Comparison of ENCODE assay signal across 8 cellular contexts in the genomic region with DNA sequence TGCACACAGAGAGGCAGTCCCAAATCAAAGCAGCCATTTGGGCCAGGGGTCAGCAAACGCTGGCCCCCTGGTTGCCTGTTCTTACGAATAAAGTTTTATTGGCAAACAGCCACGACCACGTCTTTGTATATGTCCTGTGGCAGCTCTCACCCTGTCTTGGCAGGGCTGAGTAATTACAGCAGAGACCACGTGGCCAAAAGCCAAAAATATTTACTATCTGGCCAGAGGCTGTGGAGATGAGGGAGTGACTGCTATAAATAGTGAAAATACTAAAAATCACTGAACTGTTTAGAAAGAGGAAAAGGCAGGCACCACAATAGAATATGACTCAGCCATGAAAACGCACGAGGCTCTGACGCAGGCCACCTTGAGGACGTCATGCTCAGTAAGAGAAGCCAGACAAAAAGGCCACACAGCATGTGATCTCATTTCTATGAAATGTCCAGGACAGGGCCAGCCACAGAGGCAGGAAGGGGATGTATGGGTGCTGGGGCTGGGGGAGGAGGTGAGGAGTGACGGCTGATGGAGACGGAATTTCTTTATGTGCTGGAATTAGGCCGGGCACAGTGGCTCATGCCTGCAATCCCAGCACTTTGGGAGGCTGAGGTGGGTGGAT. TPM values are rescaled to one million over a fixed set of nuclear protein-coding genes. Genes with fewer than 3 reads are reported as not detected.
DNase-seq lines count a peak whose midpoint lies in the region.

No MANE protein-coding gene starts in this region.

- no peak overlapping the region for H3K9ac ChIP-seq in mesendoderm (ENCODE audit: low read length)

- no peak overlapping the region for H3K18ac ChIP-seq in mesendoderm (ENCODE audit: low read length)

- DNase-seq in G401 (ENCODE audit: low spot score) (peak; percentile 52), RPMI8226 (peak; percentile 63), fibroblast of the conjunctiva (ENCODE audit: low read depth) (peak; percentile 97), pulmonary artery endothelial cell (ENCODE audit: low read depth, low spot score) (peak; percentile 98), SK-N-DZ (ENCODE audit: low spot score) (no peak), HT-29 (ENCODE audit: low spot score) (no peak), mesendoderm (no peak)
- DNase-seq in activated T-cell treated with anti-CD3 and anti-CD28 coated beads, Interleukin-2, amount 50 U/mL, for 1 hour: no peak

- no peaks in the 10 kb centered on the region for H3K79me2 ChIP-seq in mesendoderm (ENCODE audit: control insufficient read depth, insufficient read depth, low read length)

- H3K79me1 ChIP-seq in mesendoderm (ENCODE audit: low read length): no peaks in the 10 kb centered on the region

- H2AK5ac ChIP-seq in mesendoderm (ENCODE audit: low read length): no peak overlapping the region

- H4K8ac ChIP-seq in mesendoderm (ENCODE audit: low read depth, low read length): no peak overlapping the region

- H4K5ac ChIP-seq in mesendoderm (ENCODE audit: low read length): no peak overlapping the region

- no peaks in the 10 kb centered on the region for H3K4me1 ChIP-seq in mesendoderm (ENCODE audit: control insufficient read depth, low read depth, low read length)

- no peak overlapping the region for H2BK5ac ChIP-seq in mesendoderm (ENCODE audit: low read length)

- WGBS in mesendoderm (ENCODE audit: extremely low coverage, insufficient coverage, low lambda C conversion rate): no CpG with 5 or more reads among the region's 12 CpGs

- no peak overlapping the region for H2BK15ac ChIP-seq in mesendoderm (replicated peaks; ENCODE audit: low read depth)

- no peak overlapping the region for H3K4me3 ChIP-seq in mesendoderm (ENCODE audit: low read length)

- H3K4me2 ChIP-seq in mesendoderm (ENCODE audit: low read length): no peak overlapping the region

- no peak overlapping the region for H3K27ac ChIP-seq in mesendoderm (ENCODE audit: low read depth, low read length)

- no peak overlapping the region for H3K56ac ChIP-seq in mesendoderm (ENCODE audit: low read length)

- H3K4ac ChIP-seq in mesendoderm (ENCODE audit: low read depth, low read length): no peak overlapping the region

- no peak overlapping the region for H2BK120ac ChIP-seq in mesendoderm (ENCODE audit: low read depth, low read length)

- no peak overlapping the region for H3K23ac ChIP-seq in mesendoderm (ENCODE audit: low read length)

- no peaks in the 10 kb centered on the region for H3K27me3 ChIP-seq in mesendoderm (ENCODE audit: insufficient read depth, low read length, poor library complexity)

- in situ Hi-C loops in G401 (cut with HindIII; ENCODE audit: low sequenced_read_pairs): no loop called here

- H3K36me3 ChIP-seq in mesendoderm (ENCODE audit: control insufficient read depth, insufficient read depth, low read length): no peaks in the 10 kb centered on the region

RNA-seq across cellular contexts. Expression of a gene that starts 29.4 kb away (rescaled TPM):
- total RNA-seq in G401 (2014; rRNA removed; shearing (Covaris generic)): 0.24 TPM in 1 of 2 replicates, not detected in the other
- total RNA-seq in pulmonary artery endothelial cell: not detected in 2 replicates
- 1.3 TPM in 1 of 2 replicates, not detected in the other for polyA plus RNA-seq in SK-N-DZ (2014; cell fraction: cytosol; rRNA removed)
- polyA plus RNA-seq in SK-N-DZ (2014; cell fraction: nucleus; rRNA removed): 1.9 TPM in 1 of 2 replicates, not detected in the other
- total RNA-seq in HT-29 (2014; rRNA removed; shearing (Covaris generic)): 0.58 and 2.5 TPM in 2 replicates
- polyA plus RNA-seq in mesendoderm (2013, experiment 1 of 2): 6.4 TPM
- 5.3 TPM for polyA plus RNA-seq in mesendoderm (2013, experiment 2 of 2)

RNA-seq across cellular contexts. Expression of a gene that starts 32.3 kb away (rescaled TPM):
- not detected in 2 replicates for total RNA-seq in G401 (2014; rRNA removed; shearing (Covaris generic))
- total RNA-seq in pulmonary artery endothelial cell: not detected in 2 replicates
- not detected in 2 replicates for polyA plus RNA-seq in SK-N-DZ (2014; cell fraction: cytosol; rRNA removed)
- not detected in 2 replicates for polyA plus RNA-seq in SK-N-DZ (2014; cell fraction: nucleus; rRNA removed)
- total RNA-seq in HT-29 (2014; rRNA removed; shearing (Covaris generic)): 0.60 and 1.4 TPM in 2 replicates
- not detected for polyA plus RNA-seq in mesendoderm (2013, experiment 1 of 2)
- polyA plus RNA-seq in mesendoderm (2013, experiment 2 of 2): not detected

RNA-seq across cellular contexts. Expression of a gene that starts 49.6 kb away (rescaled TPM):
- 53.9 and 64.8 TPM in 2 replicates for total RNA-seq in G401 (2014; rRNA removed; shearing (Covaris generic))
- total RNA-seq in pulmonary artery endothelial cell: 15.6 and 22.4 TPM in 2 replicates
- 9.7 and 19.7 TPM in 2 replicates for polyA plus RNA-seq in SK-N-DZ (2014; cell fraction: cytosol; rRNA removed)
- 12.6 and 14.5 TPM in 2 replicates for polyA plus RNA-seq in SK-N-DZ (2014; cell fraction: nucleus; rRNA removed)
- 46.8 and 52.8 TPM in 2 replicates for total RNA-seq in HT-29 (2014; rRNA removed; shearing (Covaris generic))
- polyA plus RNA-seq in mesendoderm (2013, experiment 1 of 2): 9.3 TPM
- polyA plus RNA-seq in mesendoderm (2013, experiment 2 of 2): 9.4 TPM

RNA-seq across cellular contexts. Expression of a gene that starts 55.2 kb away (rescaled TPM):
- total RNA-seq in G401 (2014; rRNA removed; shearing (Covaris generic)): 76.0 and 81.3 TPM in 2 replicates
- total RNA-seq in pulmonary artery endothelial cell: 46.1 and 46.6 TPM in 2 replicates
- 25.4 and 30.6 TPM in 2 replicates for polyA plus RNA-seq in SK-N-DZ (2014; cell fraction: cytosol; rRNA removed)
- polyA plus RNA-seq in SK-N-DZ (2014; cell fraction: nucleus; rRNA removed): 48.4 and 51.8 TPM in 2 replicates
- total RNA-seq in HT-29 (2014; rRNA removed; shearing (Covaris generic)): 49.8 and 62.5 TPM in 2 replicates
- polyA plus RNA-seq in mesendoderm (2013, experiment 1 of 2): 20.3 TPM
- polyA plus RNA-seq in mesendoderm (2013, experiment 2 of 2): 21.8 TPM

Comparison
In these comparisons a context has a peak if more than half of its experiments do, and no peak if none do; other contexts are left out.
1. DNase-seq: peak in G401 (single experiment), RPMI8226 (single experiment), fibroblast of the conjunctiva (single experiment) and pulmonary artery endothelial cell (single experiment); none in activated T-cell treated with anti-CD3 and anti-CD28 coated beads, Interleukin-2, amount 50 U/mL, for 1 hour (single experiment), SK-N-DZ (single experiment), HT-29 (single experiment) and mesendoderm (single experiment).